9 cellular contexts compared by ENCODE assay signal in genomic region chr17:19032377-19032988, GRCh38. TPM values are rescaled to one million over a fixed set of nuclear protein-coding genes. Genes with fewer than 3 reads are reported as not detected.
DNase-seq lines count a peak whose midpoint lies in the region; ATAC-seq, FAIRE-seq and TF ChIP-seq lines count a peak whose summit lies in the region.
"Not testable (repeated sequence)": the region's sequence is repeated elsewhere in the genome, so short reads cannot be mapped to it uniquely, and the experiment has no call there.
"Had no signal": no experiment of that assay in that cellular context is flagged by ENCODE, and none has a peak within 500 bp of the region (broad histone marks: within the 10 kb centered on the region; RNA-seq: fewer than 3 reads in every experiment).

No MANE protein-coding gene starts in this region.

- peak overlapping the region; percentile 54 for H3K9ac ChIP-seq in GM23248
- H3K9ac ChIP-seq in astrocyte (ENCODE audit: low read length): not testable (repeated sequence)

- H3K9me2 ChIP-seq in GM23248 (ENCODE audit: insufficient read depth); PC-9 (ENCODE audit: insufficient read depth): not testable (repeated sequence)

- not testable (repeated sequence) for H3K4me3 Mint-ChIP-seq in astrocyte (ENCODE audit: unreplicated experiment); stimulated activated effector memory CD8-positive, alpha-beta T cell treated with anti-CD3 and anti-CD28 coated beads, Interleukin-12 subunit alpha, Interleukin-12 subunit beta, amount 100 ng/mL, for 72 hours

- not testable (repeated sequence) for H3K79me2 ChIP-seq in GM23248 (ENCODE audit: insufficient read depth); PC-9 (ENCODE audit: low read depth); astrocyte (ENCODE audit: insufficient read depth, low read length)

- not testable (repeated sequence) for H3K9me3 ChIP-seq in GM23248 (ENCODE audit: low read depth); PC-9 (ENCODE audit: insufficient read depth, low read depth); astrocyte (ENCODE audit: insufficient read depth, low read depth, low read length)

- H3K9me3 Mint-ChIP-seq in astrocyte (ENCODE audit: unreplicated experiment); stimulated activated effector memory CD8-positive, alpha-beta T cell treated with anti-CD3 and anti-CD28 coated beads, Interleukin-12 subunit alpha, Interleukin-12 subunit beta, amount 100 ng/mL, for 72 hours: not testable (repeated sequence)

- FAIRE-seq in GM12891 (lab: Jason Lieb, UNC) (peak; percentile 99), astrocyte (lab: Jason Lieb, UNC) (peak; percentile 5)

- not testable (repeated sequence) for TF ChIP-seq CTCF in PC-9 (conservative IDR thresholded peaks at IDR 0.05); astrocyte (IDR thresholded peaks at IDR 0.05; ENCODE audit: insufficient read depth, low read depth, low read length)

- not testable (repeated sequence) for DNase-seq in GM12891 (ENCODE audit: insufficient read length, low spot score); GM23248; PC-9; astrocyte (ENCODE audit: low read depth); left colon; stimulated activated effector memory CD8-positive, alpha-beta T cell treated with anti-CD3 and anti-CD28 coated beads, Interleukin-12 subunit alpha, Interleukin-12 subunit beta, amount 100 ng/mL, for 72 hours (ENCODE audit: low spot score in 2 of 2)

- CTCF ChIA-PET in PC-9 (lab: Charles Lee): not testable (repeated sequence)

- H3K36me3 Mint-ChIP-seq in astrocyte (ENCODE audit: low read depth, unreplicated experiment); stimulated activated effector memory CD8-positive, alpha-beta T cell treated with anti-CD3 and anti-CD28 coated beads, Interleukin-12 subunit alpha, Interleukin-12 subunit beta, amount 100 ng/mL, for 72 hours: not testable (repeated sequence)

- not testable (repeated sequence) for H3K27me3 ChIP-seq in GM23248 (replicated peaks; ENCODE audit: insufficient read depth); PC-9 (ENCODE audit: insufficient read depth, low read depth); astrocyte (ENCODE audit: insufficient read depth, low read length)

- POLR2A ChIA-PET in PC-9 (lab: Charles Lee; ENCODE audit: unreplicated experiment): not testable (repeated sequence)

- 0 to 20% methylated on average over 1 to 3 of the region's 24 CpGs for WGBS in GM23248 (ENCODE audit: low coverage in 1 of 2, low lambda C conversion rate in 2 of 2, missing lambda C conversion rate in 2 of 2), 2 experiments

- not testable (repeated sequence) for H3K4me1 Mint-ChIP-seq in astrocyte (ENCODE audit: low read depth, unreplicated experiment); stimulated activated effector memory CD8-positive, alpha-beta T cell treated with anti-CD3 and anti-CD28 coated beads, Interleukin-12 subunit alpha, Interleukin-12 subunit beta, amount 100 ng/mL, for 72 hours

- not testable (repeated sequence) for H2AFZ ChIP-seq in GM23248; PC-9; astrocyte (ENCODE audit: low read depth, low read length)

- intact Hi-C loops in PC-9 (cut with micrococcal nuclease; ENCODE audit: unreplicated experiment); left colon (cut with DNase I, micrococcal nuclease): not testable (repeated sequence)

- not testable (repeated sequence) for BruUV-seq in PC-9 (replicated peaks; lab: Mats Ljungman, UMichigan)

- H3K4me3 ChIP-seq in GM23248; PC-9; astrocyte (ENCODE audit: insufficient read depth, low read depth, low read length): not testable (repeated sequence)

- H3F3A ChIP-seq in GM23248 (ENCODE audit: insufficient read depth); PC-9 (ENCODE audit: insufficient read depth, low read depth): not testable (repeated sequence)

- ATAC-seq in GM19397 (IDR thresholded peaks at IDR 0.05; ENCODE audit: unreplicated experiment) (peak; percentile 43), HG03097 (IDR thresholded peaks at IDR 0.05; ENCODE audit: low FRiP score, unreplicated experiment) (peak; percentile 37), left colon (peak; percentile 70)
- ATAC-seq in stimulated activated effector memory CD8-positive, alpha-beta T cell treated with anti-CD3 and anti-CD28 coated beads, Interleukin-12 subunit alpha, Interleukin-12 subunit beta, amount 100 ng/mL, for 72 hours: peak; percentile 87

- not testable (repeated sequence) for H3K4me2 ChIP-seq in GM23248 (ENCODE audit: unreplicated experiment)
- H3K4me2 ChIP-seq in PC-9 (peak overlapping the region; percentile 58; the same call in 1 of the 2 replicates), astrocyte (ENCODE audit: low read length) (peak overlapping the region; percentile 52)

- not testable (repeated sequence) for TF ChIP-seq POLR2A in GM12891 (IDR thresholded peaks at IDR 0.05; ENCODE audit: low read depth, low read length)

- not testable (repeated sequence) for H3K4me1 ChIP-seq in GM23248 (ENCODE audit: insufficient read depth); PC-9 (replicated peaks; ENCODE audit: insufficient read depth); astrocyte (ENCODE audit: insufficient read depth, low read length)

- H3K27me3 Mint-ChIP-seq in astrocyte (ENCODE audit: low read depth, unreplicated experiment): not testable (repeated sequence)

- not testable (repeated sequence) for H3K27ac Mint-ChIP-seq in astrocyte (ENCODE audit: unreplicated experiment); stimulated activated effector memory CD8-positive, alpha-beta T cell treated with anti-CD3 and anti-CD28 coated beads, Interleukin-12 subunit alpha, Interleukin-12 subunit beta, amount 100 ng/mL, for 72 hours

- H4K20me1 ChIP-seq in GM23248 (ENCODE audit: insufficient read depth); PC-9 (ENCODE audit: insufficient read depth); astrocyte (ENCODE audit: insufficient read depth, low read length): not testable (repeated sequence)

- H3K36me3 ChIP-seq in GM23248 (ENCODE audit: low read depth); PC-9 (ENCODE audit: low read depth); astrocyte (ENCODE audit: insufficient read depth, low read length): not testable (repeated sequence)

- in situ Hi-C loops in GM23248 (cut with MboI): not testable (repeated sequence)

- H3K27ac ChIP-seq in GM23248: peak overlapping the region; percentile 52; the same call in 1 of the 2 replicates
- not testable (repeated sequence) for H3K27ac ChIP-seq in PC-9; astrocyte (ENCODE audit: low read depth, low read length)

RNA-seq across cellular contexts. Expression of gene GRAP, which starts 14.3 kb away (rescaled TPM):
- polyA plus RNA-seq in GM12891 (2012; ENCODE audit: low read depth, missing spikeins): 20.8 TPM
- not detected in 2 replicates for total RNA-seq in GM23248 (2014; rRNA removed; shearing (Covaris generic))
- not detected in 2 replicates for polyA plus RNA-seq in GM23248 (2016; fragmentation: Nextera tagmentation; extraction: Ambion mirVana)
- total RNA-seq in PC-9 (2021) (0.48 and 0.93 TPM in 2 replicates), astrocyte (0.30 and 0.38 TPM in 2 replicates), left colon (1 to 10 TPM in 1 of 2 donors, under 1 TPM in 1; 0.79 to 1.5 TPM)
- total RNA-seq: bronchial epithelial cell had no signal

RNA-seq across cellular contexts. Expression of gene FAM83G, which starts 27.9 kb away (rescaled TPM):
- polyA plus RNA-seq in GM12891 (2012; ENCODE audit: low read depth, missing spikeins): 3.9 TPM
- total RNA-seq in GM23248 (2014; rRNA removed; shearing (Covaris generic)): 26.2 and 27.7 TPM in 2 replicates
- 8.9 and 9.3 TPM in 2 replicates for polyA plus RNA-seq in GM23248 (2016; fragmentation: Nextera tagmentation; extraction: Ambion mirVana)
- 30.2 and 30.4 TPM in 2 replicates for total RNA-seq in PC-9 (2021)
- 10.6 and 12.9 TPM in 2 replicates for total RNA-seq in astrocyte
- 10 to 100 TPM; 29.7 to 34.7 TPM for total RNA-seq in left colon

Comparison
In these comparisons a context has a peak if more than half of its experiments do, and no peak if none do; other contexts are left out.
1. ATAC-seq: peak in every context shown above with its lines; median percentile 87 in stimulated activated effector memory CD8-positive, alpha-beta T cell treated with anti-CD3 and anti-CD28 coated beads, Interleukin-12 subunit alpha, Interleukin-12 subunit beta, amount 100 ng/mL, for 72 hours; 70 in left colon; 43 in GM19397; 37 in HG03097.